In genomic region chr4:5715357-5715756, GRCh38 we compare ENCODE assay signal across 29 cellular contexts. TPM values are rescaled to one million over a fixed set of nuclear protein-coding genes. Genes with fewer than 3 reads are reported as not detected.
"Had no signal": no experiment of that assay in that cellular context is flagged by ENCODE, and none has a peak within 500 bp of the region (broad histone marks: within the 10 kb centered on the region; RNA-seq: fewer than 3 reads in every experiment).

No MANE protein-coding gene starts in this region.

- H3K4me1 ChIP-seq: colonic mucosa had no signal

- ATAC-seq: activated CD8-positive, alpha-beta T cell treated with anti-CD3 and anti-CD28 coated beads for 36 hours; activated naive CD8-positive, alpha-beta T cell treated with anti-CD3 and anti-CD28 coated beads, Interleukin-2, amount 50 U/mL, for 24 hours; activated T-cell treated with anti-CD3 and anti-CD28 coated beads, Interleukin-2, amount 50 U/mL, for 4 hours; T-helper 17 cell had no signal

- H3K27ac Mint-ChIP-seq: activated CD4-positive, alpha-beta T cell treated with anti-CD3 and anti-CD28 coated beads, Interleukin-2, amount 10 ng/mL, durations not matched to agents 7 days and 5 days; activated CD8-positive, alpha-beta T cell treated with anti-CD3 and anti-CD28 coated beads for 36 hours; activated naive CD4-positive, alpha-beta T cell treated with anti-CD3 and anti-CD28 coated beads for 36 hours; activated naive CD4-positive, alpha-beta T cell treated with anti-CD3 and anti-CD28 coated beads, Interleukin-2, amount 50 U/mL, for 24 hours; activated naive CD8-positive, alpha-beta T cell treated with anti-CD3 and anti-CD28 coated beads for 36 hours; activated naive CD8-positive, alpha-beta T cell treated with anti-CD3 and anti-CD28 coated beads, Interleukin-2, amount 50 U/mL, for 24 hours; activated T-helper 1 cell treated with anti-CD3 and anti-CD28 coated beads, Interleukin-12 subunit alpha, Interleukin-12 subunit beta, Interleukin-2, Interleukin-4 antibody, amounts not matched to agents 30 ng/mL and 10 ng/mL and 1 ng/mL, durations not matched to agents 14 hours and 24 hours and 36 hours; activated T-helper 2 cell treated with anti-CD3 and anti-CD28 coated beads, Interferon-gamma antibody, Interleukin-2, Interleukin-4, amounts not matched to agents 10 μg/mL and 5 μg/mL and 100 μg/mL, durations not matched to agents 14 hours and 24 hours and 36 hours; brain; T-helper 17 cell; T-helper 2 cell treated with Interferon-gamma antibody and Interleukin-4, amounts not matched to agents 5 μg/mL and 100 μg/mL, for 36 hours had no signal

- H3K27ac ChIP-seq: ascending aorta, breast epithelium, cardiac muscle cell, colonic mucosa, esophagus squamous epithelium had no signal

- H3K4me3 Mint-ChIP-seq: activated CD4-positive, alpha-beta T cell treated with anti-CD3 and anti-CD28 coated beads, Interleukin-2, amount 10 ng/mL, durations not matched to agents 7 days and 5 days; activated CD8-positive, alpha-beta T cell treated with anti-CD3 and anti-CD28 coated beads for 36 hours; activated naive CD4-positive, alpha-beta T cell treated with anti-CD3 and anti-CD28 coated beads for 36 hours; activated naive CD4-positive, alpha-beta T cell treated with anti-CD3 and anti-CD28 coated beads, Interleukin-2, amount 50 U/mL, for 24 hours; activated naive CD8-positive, alpha-beta T cell treated with anti-CD3 and anti-CD28 coated beads for 36 hours; activated naive CD8-positive, alpha-beta T cell treated with anti-CD3 and anti-CD28 coated beads, Interleukin-2, amount 50 U/mL, for 24 hours; activated T-cell treated with anti-CD3 and anti-CD28 coated beads, Interleukin-2, amount 50 U/mL, for 4 hours; activated T-helper 1 cell treated with anti-CD3 and anti-CD28 coated beads, Interleukin-12 subunit alpha, Interleukin-12 subunit beta, Interleukin-2, Interleukin-4 antibody, amounts not matched to agents 30 ng/mL and 10 ng/mL and 1 ng/mL, durations not matched to agents 14 hours and 24 hours and 36 hours; brain; T-helper 17 cell; T-helper 2 cell treated with Interferon-gamma antibody and Interleukin-4, amounts not matched to agents 5 μg/mL and 100 μg/mL, for 36 hours had no signal

- H3K36me3 Mint-ChIP-seq: activated naive CD4-positive, alpha-beta T cell treated with anti-CD3 and anti-CD28 coated beads, Interleukin-2, amount 50 U/mL, for 24 hours; activated naive CD8-positive, alpha-beta T cell treated with anti-CD3 and anti-CD28 coated beads for 36 hours had no signal

- H3K9me3 ChIP-seq: colonic mucosa had no signal

- FAIRE-seq: frontal cortex had no signal

- DNase-seq: activated CD4-positive, alpha-beta T cell treated with anti-CD3 and anti-CD28 coated beads for 1 hour; activated CD4-positive, alpha-beta T cell treated with anti-CD3 and anti-CD28 coated beads for 4 hours; activated CD4-positive, alpha-beta T cell treated with anti-CD3 and anti-CD28 coated beads, Interleukin-2, amount 10 ng/mL, durations not matched to agents 7 days and 5 days; activated CD4-positive, alpha-beta T cell treated with anti-CD3 and anti-CD28 coated beads, Interleukin-2, amount 50 U/mL, for 4 hours; activated CD8-positive, alpha-beta memory T cell treated with anti-CD3 and anti-CD28 coated beads for 24 hours; activated CD8-positive, alpha-beta T cell treated with anti-CD3 and anti-CD28 coated beads for 36 hours; activated effector memory CD4-positive, alpha-beta T cell treated with anti-CD3 and anti-CD28 coated beads, Interleukin-2, amount 50 U/mL, for 16 hours; activated naive CD4-positive, alpha-beta T cell treated with anti-CD3 and anti-CD28 coated beads for 36 hours; activated naive CD8-positive, alpha-beta T cell treated with anti-CD3 and anti-CD28 coated beads for 36 hours; activated naive CD8-positive, alpha-beta T cell treated with anti-CD3 and anti-CD28 coated beads, Interleukin-2, amount 50 U/mL, for 24 hours; activated T-cell treated with anti-CD3 and anti-CD28 coated beads, Interleukin-2, amount 50 U/mL, for 4 hours; central memory CD4-positive, alpha-beta T cell; cerebellar nuclear complex; colonic mucosa; effector CD8-positive, alpha-beta T cell; esophagus squamous epithelium; head of caudate nucleus; hippocampal formation; T-helper 1 cell; T-helper 17 cell had no signal

- H3K27me3 ChIP-seq: ascending aorta, breast epithelium, cardiac muscle cell, colonic mucosa, esophagus squamous epithelium had no signal

- H3K4me3 ChIP-seq: ascending aorta, breast epithelium, cardiac muscle cell, colonic mucosa, esophagus squamous epithelium had no signal

- H3K36me3 ChIP-seq: breast epithelium, cardiac muscle cell, colonic mucosa had no signal

RNA-seq across cellular contexts. Expression of gene EVC2, which starts 7.0 kb away (rescaled TPM):
- total RNA-seq: activated naive CD4-positive, alpha-beta T cell treated with anti-CD3 and anti-CD28 coated beads for 36 hours had no signal
